Comparison of ENCODE assay signal across 32 cellular contexts in the genomic region with DNA sequence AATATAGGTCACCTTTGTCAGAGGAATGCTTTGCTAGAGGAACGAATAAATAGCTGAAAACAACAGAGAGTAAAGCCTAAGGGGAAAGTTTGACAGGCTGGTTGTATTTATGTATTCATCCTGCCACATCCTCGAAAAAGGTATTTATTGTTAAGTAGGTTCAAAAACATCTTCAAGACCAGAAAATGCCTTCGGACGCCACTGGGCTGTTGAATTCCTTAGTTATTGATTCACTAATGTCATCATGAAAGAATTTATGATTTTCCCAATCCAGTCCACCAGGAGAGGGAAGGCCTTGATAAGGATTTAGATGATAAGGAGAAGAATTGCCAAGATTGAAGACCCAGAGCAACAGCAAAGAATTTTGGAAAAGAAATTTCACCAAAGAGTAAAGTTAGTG. TPM values are rescaled to one million over a fixed set of nuclear protein-coding genes. Genes with fewer than 3 reads are reported as not detected.
DNase-seq lines count a peak whose midpoint lies in the region; ATAC-seq, FAIRE-seq and TF ChIP-seq lines count a peak whose summit lies in the region.
"Had no signal": no experiment of that assay in that cellular context is flagged by ENCODE, and none has a peak within 500 bp of the region (broad histone marks: within the 10 kb centered on the region; RNA-seq: fewer than 3 reads in every experiment).

No MANE protein-coding gene starts in this region.

- H3K79me2 ChIP-seq in trophoblast cell (ENCODE audit: control insufficient read depth, insufficient read depth, low read length, poor library complexity): no peaks in the 10 kb centered on the region

- no peak overlapping the region for H3K27ac ChIP-seq in trophoblast cell (ENCODE audit: low read depth, low read length)
- H3K27ac ChIP-seq: gastrocnemius medialis, HL-60, neutrophil, spleen, thyroid gland had no signal

- no peak overlapping the region for H3K23ac ChIP-seq in trophoblast cell (ENCODE audit: low read length)

- peak; percentile 78 for FAIRE-seq in RCC 7860 (lab: Jason Lieb, UNC)
- FAIRE-seq: endothelial cell of umbilical vein, GM12892, GM19239 had no signal

- no peaks in the 10 kb centered on the region for H3K9me3 ChIP-seq in trophoblast cell (ENCODE audit: insufficient read depth, low read depth, low read length)
- H3K9me3 ChIP-seq: gastrocnemius medialis, neutrophil, spleen, thyroid gland had no signal

- no peak overlapping the region for H3K4me3 ChIP-seq in epithelial cell of proximal tubule (ENCODE audit: low read depth, low read length)
- H3K4me3 ChIP-seq in trophoblast cell (ENCODE audit: low read depth, low read length): no peak overlapping the region
- H3K4me3 ChIP-seq: gastrocnemius medialis, spleen, thyroid gland had no signal

- H3K4ac ChIP-seq in trophoblast cell (ENCODE audit: low read depth, low read length): no peak overlapping the region

- no peak overlapping the region for H3K18ac ChIP-seq in trophoblast cell (ENCODE audit: low read length)

- no peaks in the 10 kb centered on the region for H3K36me3 ChIP-seq in trophoblast cell (ENCODE audit: control insufficient read depth in 1 of 2, insufficient read depth in 2 of 2, low read length in 2 of 2)
- H3K36me3 ChIP-seq: gastrocnemius medialis, thyroid gland had no signal

- no peak overlapping the region for H4K91ac ChIP-seq in trophoblast cell (ENCODE audit: low read depth, low read length)

- H2AK5ac ChIP-seq in trophoblast cell (ENCODE audit: low read length): no peak overlapping the region

- no peak overlapping the region for H3K14ac ChIP-seq in trophoblast cell (ENCODE audit: low read length)

- H4K8ac ChIP-seq in trophoblast cell (ENCODE audit: low read depth, low read length): no peak overlapping the region

- no peak overlapping the region for H4K12ac ChIP-seq in trophoblast cell (ENCODE audit: low read depth, low read length)

- H2BK5ac ChIP-seq in trophoblast cell (ENCODE audit: low read depth, low read length, poor library complexity): no peak overlapping the region

- no peaks in the 10 kb centered on the region for H3K4me1 ChIP-seq in trophoblast cell (ENCODE audit: control insufficient read depth in 1 of 2, insufficient read depth in 2 of 2, low read length in 2 of 2)
- H3K4me1 ChIP-seq: gastrocnemius medialis, spleen, thyroid gland had no signal

- H2BK120ac ChIP-seq in trophoblast cell (ENCODE audit: insufficient read depth, low read length, poor library complexity): no peak overlapping the region

- no peak for ATAC-seq in HG03280 (IDR thresholded peaks at IDR 0.05; ENCODE audit: unreplicated experiment)
- ATAC-seq: gastrocnemius medialis, WTC11 had no signal

- H2AFZ ChIP-seq in trophoblast cell (ENCODE audit: insufficient read depth, low read length, poor library complexity): no peak overlapping the region

- H3K9ac ChIP-seq in trophoblast cell (ENCODE audit: low read length): no peak overlapping the region

- no CpG with 5 or more reads among the region's 4 CpGs for WGBS in trophoblast cell (ENCODE audit: extremely low coverage, insufficient coverage, insufficient read length)

- no peak for TF ChIP-seq CTCF in epithelial cell of proximal tubule (conservative IDR thresholded peaks at IDR 0.05; ENCODE audit: low read depth, low read length)

- no peaks in the 10 kb centered on the region for H3K27me3 ChIP-seq in trophoblast cell (ENCODE audit: insufficient read depth, low read length)
- H3K27me3 ChIP-seq: gastrocnemius medialis, neutrophil, spleen, thyroid gland had no signal

- no peaks in the 10 kb centered on the region for H3K79me1 ChIP-seq in trophoblast cell (ENCODE audit: low read length)

- H2BK12ac ChIP-seq in trophoblast cell (ENCODE audit: low read length): no peak overlapping the region

- DNase-seq in ELR (ENCODE audit: low read depth) (peak; percentile 80), RCC 7860 (ENCODE audit: low spot score) (peak; percentile 50), epithelial cell of proximal tubule (ENCODE audit: low read depth) (peak; percentile 52), trophoblast cell (peak; percentile 28 to 61), SK-N-DZ (ENCODE audit: low spot score) (no peak), C1 segment of cervical spinal cord (lab: John Stamatoyannopoulos, UW) (no peak), OCI-M1 (lab: John Stamatoyannopoulos, UW) (no peak)
- DNase-seq: activated CD4-positive, alpha-beta memory T cell treated with anti-CD3 and anti-CD28 coated beads for 36 hours; activated T-cell treated with anti-CD3 and anti-CD28 coated beads for 4 hours; AML-193; amygdala; central memory CD4-positive, alpha-beta T cell; DMS79; gastrocnemius medialis; IMR-90; NCI-H1417; NCI-H2107; RPMI8226; spleen; stimulated activated CD4-positive, alpha-beta T cell treated with anti-CD3 and anti-CD28 coated beads, Interleukin-4, amount 100 ng/mL, for 1 hour; stimulated activated naive CD4-positive, alpha-beta T cell treated with Interleukin-2 at 50 U/mL for 16 hours; thyroid gland had no signal

- no peak overlapping the region for H3K4me2 ChIP-seq in trophoblast cell (ENCODE audit: low read length)

RNA-seq across cellular contexts. Expression of a gene that starts 35.2 kb away (rescaled TPM):
- 0.29 and 0.52 TPM in 2 replicates for total RNA-seq in epithelial cell of proximal tubule
- polyA plus RNA-seq in trophoblast cell (2013): 0.55 and 0.68 TPM in 2 replicates
- not detected in 2 replicates for polyA plus RNA-seq in SK-N-DZ (2014; cell fraction: cytosol; rRNA removed)
- polyA plus RNA-seq in SK-N-DZ (2014; cell fraction: nucleus; rRNA removed): not detected in 2 replicates
- total RNA-seq: activated CD4-positive, alpha-beta memory T cell treated with anti-CD3 and anti-CD28 coated beads for 36 hours; dermis microvascular lymphatic vessel endothelial cell; endothelial cell of umbilical vein; IMR-90; lung microvascular endothelial cell; NCI-H460; WTC11 had no signal
- polyA plus RNA-seq: endothelial cell of umbilical vein, IMR-90 had no signal

Comparison
In these comparisons a context has a peak if more than half of its experiments do, and no peak if none do; other contexts are left out.
1. DNase-seq: peak in ELR (single experiment), RCC 7860 (single experiment), epithelial cell of proximal tubule (single experiment) and trophoblast cell (2 of 2); none in SK-N-DZ (single experiment), C1 segment of cervical spinal cord (0 of 14) and OCI-M1 (single experiment).